Comparison of ENCODE assay signal across 16 cellular contexts in genomic region chr1:67604778-67605177, GRCh38.
"Had no signal": no experiment of that assay in that cellular context is flagged by ENCODE, and none has a peak within 500 bp of the region (broad histone marks: within the 10 kb centered on the region; RNA-seq: fewer than 3 reads in every experiment).

No MANE protein-coding gene starts in this region.

- DNase-seq: activated CD4-positive, alpha-beta T cell treated with anti-CD3 and anti-CD28 coated beads, Interleukin-2, amount 50 U/mL, for 1 hour; activated CD8-positive, alpha-beta memory T cell treated with anti-CD3 and anti-CD28 coated beads for 24 hours; activated naive CD8-positive, alpha-beta T cell treated with anti-CD3 and anti-CD28 coated beads for 36 hours; amygdala; left lung; nephron progenitor cell; stimulated activated CD4-positive, alpha-beta T cell treated with anti-CD3 and anti-CD28 coated beads, Interleukin-12 subunit alpha, Interleukin-12 subunit beta, amount 100 ng/mL, for 4 hours; stimulated activated CD4-positive, alpha-beta T cell treated with anti-CD3 and anti-CD28 coated beads, Interleukin-2, amount 100 ng/mL, for 24 hours; T-helper 17 cell had no signal

- H3K4me1 Mint-ChIP-seq: central memory CD8-positive, alpha-beta T cell; memory B cell had no signal

- H3K27me3 ChIP-seq: esophagus muscularis mucosa, left lung had no signal

- ATAC-seq: activated CD4-positive, CD25-positive, alpha-beta regulatory T cell treated with anti-CD3 and anti-CD28 coated beads, Interleukin-2, amount 50 U/mL, for 24 hours; left lung; T-helper 17 cell had no signal

- H3K36me3 ChIP-seq: esophagus muscularis mucosa, left lung, thoracic aorta had no signal

- H3K4me1 ChIP-seq: esophagus muscularis mucosa, left lung had no signal

- H3K9me3 ChIP-seq: esophagus muscularis mucosa, left lung, thoracic aorta had no signal

- H3K9me3 Mint-ChIP-seq: activated naive CD8-positive, alpha-beta T cell treated with anti-CD3 and anti-CD28 coated beads for 36 hours; central memory CD8-positive, alpha-beta T cell had no signal

- H3K36me3 Mint-ChIP-seq: activated naive CD8-positive, alpha-beta T cell treated with anti-CD3 and anti-CD28 coated beads for 36 hours; brain had no signal

- H3K27ac Mint-ChIP-seq: activated naive CD8-positive, alpha-beta T cell treated with anti-CD3 and anti-CD28 coated beads for 36 hours; memory B cell; nephron progenitor cell; T-helper 17 cell had no signal

- H3K27ac ChIP-seq: coronary artery, esophagus muscularis mucosa, left lung, thoracic aorta had no signal

- H3K4me3 ChIP-seq: coronary artery, esophagus muscularis mucosa, left lung, thoracic aorta had no signal

- H3K4me3 Mint-ChIP-seq: activated naive CD8-positive, alpha-beta T cell treated with anti-CD3 and anti-CD28 coated beads for 36 hours; brain; central memory CD8-positive, alpha-beta T cell; memory B cell; nephron progenitor cell; T-helper 17 cell had no signal

- H3K27me3 Mint-ChIP-seq: brain, memory B cell had no signal
